In the genomic region with DNA sequence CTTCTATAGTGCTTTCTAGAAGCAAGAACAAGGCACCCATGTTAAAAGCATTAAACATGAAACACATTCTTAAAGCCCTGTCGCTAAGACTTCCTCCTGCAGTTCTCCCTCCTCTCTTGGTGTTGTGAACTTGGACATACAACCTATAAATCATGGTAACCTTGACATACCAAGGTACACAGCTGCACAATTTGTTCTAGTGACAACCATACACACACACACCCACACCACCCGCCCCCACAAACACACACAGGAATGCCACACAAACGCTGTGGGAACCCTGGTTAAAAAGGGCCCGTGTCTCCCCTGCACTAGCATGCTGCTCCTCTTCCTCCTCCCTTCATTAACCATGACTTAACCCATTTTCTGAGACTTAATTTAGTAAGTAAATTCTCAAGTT, we compare ENCODE assay signal across 1 cellular context.
TF ChIP-seq lines count a peak whose summit lies in the region.

No MANE protein-coding gene starts in this region.

TF ChIP-seq in WTC11, 78 proteins besides CTCF, POLR2A, EP300 and RAD21 (continued from another document):
- no peak for TF ChIP-seq CBFB (CRISPR knock-in tag; IDR thresholded peaks at IDR 0.05; ENCODE audit: low read depth)
- no peak for TF ChIP-seq IRF2 (CRISPR knock-in tag; IDR thresholded peaks at IDR 0.05; ENCODE audit: borderline replicate concordance, low read depth)
- TF ChIP-seq, protein P1, sequence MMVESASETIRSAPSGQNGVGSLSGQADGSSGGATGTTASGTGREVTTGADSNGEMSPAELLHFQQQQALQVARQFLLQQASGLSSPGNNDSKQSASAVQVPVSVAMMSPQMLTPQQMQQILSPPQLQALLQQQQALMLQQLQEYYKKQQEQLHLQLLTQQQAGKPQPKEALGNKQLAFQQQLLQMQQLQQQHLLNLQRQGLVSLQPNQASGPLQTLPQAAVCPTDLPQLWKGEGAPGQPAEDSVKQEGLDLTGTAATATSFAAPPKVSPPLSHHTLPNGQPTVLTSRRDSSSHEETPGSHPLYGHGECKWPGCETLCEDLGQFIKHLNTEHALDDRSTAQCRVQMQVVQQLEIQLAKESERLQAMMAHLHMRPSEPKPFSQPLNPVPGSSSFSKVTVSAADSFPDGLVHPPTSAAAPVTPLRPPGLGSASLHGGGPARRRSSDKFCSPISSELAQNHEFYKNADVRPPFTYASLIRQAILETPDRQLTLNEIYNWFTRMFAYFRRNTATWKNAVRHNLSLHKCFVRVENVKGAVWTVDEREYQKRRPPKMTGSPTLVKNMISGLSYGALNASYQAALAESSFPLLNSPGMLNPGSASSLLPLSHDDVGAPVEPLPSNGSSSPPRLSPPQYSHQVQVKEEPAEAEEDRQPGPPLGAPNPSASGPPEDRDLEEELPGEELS (CRISPR knock-in tag; IDR thresholded peaks at IDR 0.05): no peak
- TF ChIP-seq, protein P2, sequence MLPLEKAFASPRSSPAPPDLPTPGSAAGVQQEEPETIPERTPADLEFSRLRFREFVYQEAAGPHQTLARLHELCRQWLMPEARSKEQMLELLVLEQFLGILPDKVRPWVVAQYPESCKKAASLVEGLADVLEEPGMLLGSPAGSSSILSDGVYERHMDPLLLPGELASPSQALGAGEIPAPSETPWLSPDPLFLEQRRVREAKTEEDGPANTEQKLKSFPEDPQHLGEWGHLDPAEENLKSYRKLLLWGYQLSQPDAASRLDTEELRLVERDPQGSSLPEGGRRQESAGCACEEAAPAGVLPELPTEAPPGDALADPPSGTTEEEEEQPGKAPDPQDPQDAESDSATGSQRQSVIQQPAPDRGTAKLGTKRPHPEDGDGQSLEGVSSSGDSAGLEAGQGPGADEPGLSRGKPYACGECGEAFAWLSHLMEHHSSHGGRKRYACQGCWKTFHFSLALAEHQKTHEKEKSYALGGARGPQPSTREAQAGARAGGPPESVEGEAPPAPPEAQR (CRISPR knock-in tag; IDR thresholded peaks at IDR 0.05): no peak
- no peak for TF ChIP-seq ELF4 (CRISPR knock-in tag; IDR thresholded peaks at IDR 0.05; ENCODE audit: low read depth)
